In genomic region chr20:63006611-63007471, GRCh38 we compare ENCODE assay signal across 12 cellular contexts. TPM values are rescaled to one million over a fixed set of nuclear protein-coding genes. Genes with fewer than 3 reads are reported as not detected.
DNase-seq lines count a peak whose midpoint lies in the region; ATAC-seq, FAIRE-seq and TF ChIP-seq lines count a peak whose summit lies in the region.
"Had no signal": no experiment of that assay in that cellular context is flagged by ENCODE, and none has a peak within 500 bp of the region (broad histone marks: within the 10 kb centered on the region; RNA-seq: fewer than 3 reads in every experiment).

Gene BHLHE23 (minus strand): TSS chr20:63006964. CDS start chr20:63006774, 190 bp downstream.

- no peak for FAIRE-seq in HepG2 (lab: Jason Lieb, UNC)

- H3K9ac ChIP-seq in HepG2 (ENCODE audit: insufficient read depth, low read depth, low read length) (no peak within 1 kb of the TSS), Karpas-422 (ENCODE audit: low read length) (no peak within 1 kb of the TSS)

- H3K36me3 ChIP-seq in HepG2 (replicated peaks in 1 of 2; ENCODE audit: control insufficient read depth in 1 of 2, insufficient read depth in 2 of 2, low read length in 2 of 2) (no peaks in the 10 kb centered on the region), right lobe of liver (no peaks in the 10 kb centered on the region), urinary bladder (ENCODE audit: insufficient read depth) (no peaks in the 10 kb centered on the region), Karpas-422 (ENCODE audit: insufficient read depth, low read length) (no peaks in the 10 kb centered on the region)

- H3K27ac ChIP-seq in HepG2 (ENCODE audit: extremely low read length, insufficient read depth, low read length) (no peak within 1 kb of the TSS), right lobe of liver (no peak within 1 kb of the TSS), urinary bladder (ENCODE audit: low read depth) (no peak within 1 kb of the TSS), Karpas-422 (ENCODE audit: low read length) (no peak within 1 kb of the TSS)

- no peaks in the 10 kb centered on the region for H3K79me2 ChIP-seq in HepG2 (ENCODE audit: insufficient read depth, low read length)
- H3K79me2 ChIP-seq in Karpas-422 (ENCODE audit: low read length), result no peaks in the 10 kb centered on the region

- H3K4me1 ChIP-seq in HepG2 (ENCODE audit: insufficient read depth, low read length), result peaks cover 20% of the 10 kb centered on the region
- H3K4me1 ChIP-seq in right lobe of liver, result peaks cover 0 to 7% (median 0%) of the 10 kb centered on the region in 4 donors
- peaks cover 2% of the 10 kb centered on the region for H3K4me1 ChIP-seq in urinary bladder (ENCODE audit: insufficient read depth)
- peaks cover 24% of the 10 kb centered on the region for H3K4me1 ChIP-seq in Karpas-422 (ENCODE audit: low read length)

- H3K27me3 ChIP-seq in HepG2 (ENCODE audit: control insufficient read depth in 1 of 2, insufficient read depth in 2 of 2, low read length in 2 of 2) (peaks cover 32 to 94% of the 10 kb centered on the region in 2 experiments), right lobe of liver (peaks cover 18 to 56% of the 10 kb centered on the region in 2 donors), Karpas-422 (ENCODE audit: low read length) (no peaks in the 10 kb centered on the region)

- TF ChIP-seq CTCF in HepG2 (CRISPR knock-in tag; IDR thresholded peaks at IDR 0.05) (no peak), right lobe of liver (IDR thresholded peaks at IDR 0.05) (no peak)

- no peak for TF ChIP-seq POLR2A in HepG2 (IDR thresholded peaks at IDR 0.05; ENCODE audit: insufficient read depth in 1 of 2, low read depth in 2 of 2, low read length in 2 of 2)
- no peak for TF ChIP-seq POLR2A in right lobe of liver (IDR thresholded peaks at IDR 0.05)

- WGBS in HepG2 (ENCODE audit: low lambda C conversion rate), result 23% methylated on average over 73 of the region's 112 CpGs
- 2% methylated on average over 35 of the region's 112 CpGs for WGBS in right lobe of liver (ENCODE audit: insufficient coverage, low coverage, low lambda C conversion rate, missing lambda C conversion rate)
- WGBS in urinary bladder, result under 1% methylated on average over 112 of the region's 112 CpGs

- intact Hi-C loops in HepG2 (cut with micrococcal nuclease; ENCODE audit: unreplicated experiment) (no loop called here), right lobe of liver (cut with DNase I) (loop anchor here (10.0 kb wide), 3 partner anchors 102 to 182 kb away; no protein-coding TSS in a partner anchor)

- no TSS peak for BruUV-seq in HepG2 (replicated peaks; lab: Mats Ljungman, UMichigan)

- in situ Hi-C loops in HepG2 (cut with HindIII; ENCODE audit: extremely low pct_ligation_motif_present, low pct_unique_long_range_greater_than_20kb), result no loop called here

- H3K9me3 ChIP-seq in HepG2 (ENCODE audit: low read length), result no peaks in the 10 kb centered on the region
- no peaks in the 10 kb centered on the region for H3K9me3 ChIP-seq in right lobe of liver
- no peaks in the 10 kb centered on the region for H3K9me3 ChIP-seq in Karpas-422 (ENCODE audit: low read length)

- TF ChIP-seq RAD21 in HepG2 (CRISPR knock-in tag; IDR thresholded peaks at IDR 0.05), result no peak

- H2AFZ ChIP-seq in HepG2 (ENCODE audit: low read length) (no peak within 1 kb of the TSS), Karpas-422 (ENCODE audit: low read length) (no peak within 1 kb of the TSS)

- ATAC-seq in HepG2 (no peak), right lobe of liver (no peak), GM18907 (IDR thresholded peaks at IDR 0.05; ENCODE audit: unreplicated experiment) (no peak)
- ATAC-seq: activated T-helper 17 cell treated with anti-CD3 and anti-CD28 coated beads, Interleukin-2, amount 50 U/mL, for 72 hours had no signal

- H4K20me1 ChIP-seq in HepG2 (ENCODE audit: insufficient read depth, low read length) (peaks cover 5% of the 10 kb centered on the region; the same call in 1 of the 2 replicates), Karpas-422 (ENCODE audit: insufficient read depth, low read depth, low read length) (no peaks in the 10 kb centered on the region)

- H3K4me3 ChIP-seq in HepG2 (replicated peaks in 1 of 3; ENCODE audit: insufficient read depth in 1 of 3, low read depth in 2 of 3, low read length in 3 of 3) (no peak within 1 kb of the TSS; a peak in 1 of 6 replicates), right lobe of liver (no peak within 1 kb of the TSS), iPS-11a (ENCODE audit: low read depth, low read length) (peak within 1 kb of the TSS; percentile 24), urinary bladder (ENCODE audit: low read depth, low read length) (peak within 1 kb of the TSS; percentile 4), Karpas-422 (ENCODE audit: low read length) (no peak within 1 kb of the TSS)

- POLR2A ChIA-PET in HepG2 (lab: Yijun Ruan, JAX), result no interaction called here

- H3K4me2 ChIP-seq in HepG2 (ENCODE audit: low read depth, low read length) (no peak within 1 kb of the TSS), Karpas-422 (ENCODE audit: low read depth, low read length, poor library complexity, severe bottlenecking) (no peak within 1 kb of the TSS)

- TF ChIP-seq EP300 in HepG2 (IDR thresholded peaks at IDR 0.05; ENCODE audit: low read depth in 2 of 2, low read length in 2 of 2), result no peak
- no peak for TF ChIP-seq EP300 in HepG2 (CRISPR knock-in tag; IDR thresholded peaks at IDR 0.05; ENCODE audit: borderline replicate concordance)

- DNase-seq in HepG2 (ENCODE audit: low spot score) (no peak), right lobe of liver (no peak), NCI-H82 (lab: John Stamatoyannopoulos, UW) (peak; percentile 82), Karpas-422 (no peak)
- DNase-seq in activated effector memory CD4-positive, alpha-beta T cell treated with Interleukin-2 at 50 U/mL for 16 hours, result no peak
- DNase-seq: kidney glomerular epithelial cell had no signal

- no peaks in the 10 kb centered on the region for H3K9me2 ChIP-seq in Karpas-422 (replicated peaks; ENCODE audit: insufficient read depth, low read length)

- CTCF ChIA-PET in HepG2 (lab: Yijun Ruan, JAX; ENCODE audit: low intra/inter-chr PET ratio, low total read pairs), result no interaction called here

TF ChIP-seq in HepG2, 621 proteins besides CTCF, POLR2A, EP300 and RAD21:
- 0 out of 2 replicates have a peak, but pooled peaks have one; percentile 45 for TF ChIP-seq ZNF576 (CRISPR knock-in tag; IDR thresholded peaks at IDR 0.05)
- TF ChIP-seq MTF2 (CRISPR knock-in tag; IDR thresholded peaks at IDR 0.05; ENCODE audit: borderline replicate concordance), result peak; percentile 83; the same call in 1 of the 2 replicates
- TF ChIP-seq NBN (conservative IDR thresholded peaks at IDR 0.05), result no peak
- 0 out of 2 replicates have a peak, but pooled peaks have one; percentile 62 for TF ChIP-seq EZH2 (conservative IDR thresholded peaks at IDR 0.05; ENCODE audit: low read depth, low read length)
- TF ChIP-seq ZNF800 (CRISPR knock-in tag; IDR thresholded peaks at IDR 0.05), result 0 out of 2 replicates have a peak, but pooled peaks have one; percentile 41
- 0 out of 2 replicates have a peak, but pooled peaks have one; percentile 15 for TF ChIP-seq MYC (CRISPR knock-in tag; IDR thresholded peaks at IDR 0.05; ENCODE audit: borderline replicate concordance)
TF ChIP-seq in HepG2: peak in this region for 5.

RNA-seq across cellular contexts. Expression of gene BHLHE23, which starts in this region (rescaled TPM):
- total RNA-seq in HepG2 (2016; rRNA removed; fragmentation: Illumina TruSeq; extraction: Trizol) (not detected in 2 replicates), right lobe of liver (not detected), urinary bladder (0.26 TPM)
- not detected in 2 replicates for total RNA-seq in HepG2 (2016; cell fraction: cytosol; rRNA removed; fragmentation: Illumina TruSeq; extraction: Trizol; ENCODE audit: low read depth)
- not detected in 2 replicates for total RNA-seq in HepG2 (2016; cell fraction: insoluble cytoplasmic fraction; rRNA removed; fragmentation: Illumina TruSeq; extraction: Trizol)
- total RNA-seq in HepG2 (2016; cell fraction: membrane; rRNA removed; fragmentation: Illumina TruSeq; extraction: Trizol), result not detected in 2 replicates
- not detected in 2 replicates for total RNA-seq in HepG2 (2016; cell fraction: nucleus; rRNA removed; fragmentation: Illumina TruSeq; extraction: Trizol)
- polyA plus RNA-seq in HepG2 (2011; rRNA removed) (not detected in 2 replicates), urinary bladder (not detected)
- polyA plus RNA-seq in HepG2 (2011; cell fraction: cytosol; rRNA removed), result not detected in 2 replicates
- polyA plus RNA-seq in HepG2 (2011; cell fraction: nucleus; rRNA removed), result not detected in 2 replicates
- not detected in 2 replicates for polyA plus RNA-seq in HepG2 (2012)
- not detected in 2 replicates for polyA plus RNA-seq in HepG2 (2016; cell fraction: cytosol; fragmentation: Illumina TruSeq; extraction: Trizol; ENCODE audit: low read depth)
- polyA plus RNA-seq in HepG2 (2016; cell fraction: insoluble cytoplasmic fraction; fragmentation: Illumina TruSeq; extraction: Trizol; ENCODE audit: low read depth), result not detected in 2 replicates
- polyA plus RNA-seq in HepG2 (2016; cell fraction: membrane; fragmentation: Illumina TruSeq; extraction: Trizol; ENCODE audit: low read depth), result not detected in 2 replicates
- not detected in 2 replicates for polyA plus RNA-seq in HepG2 (2016; cell fraction: nucleus; fragmentation: Illumina TruSeq; extraction: Trizol; ENCODE audit: insufficient read depth, low read depth)
- not detected in 2 replicates for polyA minus RNA-seq in HepG2 (2011; rRNA and poly(A)+ RNA removed; ENCODE audit: low replicate concordance)
- not detected in 2 replicates for polyA minus RNA-seq in HepG2 (2011; cell fraction: cytosol; rRNA and poly(A)+ RNA removed)
- polyA minus RNA-seq in HepG2 (2011; cell fraction: nucleus; rRNA and poly(A)+ RNA removed), result not detected in 2 replicates
- not detected in 2 replicates for total RNA-seq in Karpas-422 (2014; rRNA removed; shearing (Covaris generic); ENCODE audit: low replicate concordance)
- total RNA-seq: activated T-helper 17 cell treated with anti-CD3 and anti-CD28 coated beads, Interleukin-2, amount 50 U/mL, for 72 hours; MCF 10A; subcutaneous adipose tissue had no signal

Comparison
In these comparisons a context has a peak if more than half of its experiments do, and no peak if none do; other contexts are left out.
1. H3K4me3 ChIP-seq: peak in iPS-11a (single experiment) and urinary bladder (single experiment); none in HepG2 (0 of 3), right lobe of liver (0 of 3) and Karpas-422 (single experiment).